In genomic region chr1:77649127-77649526, GRCh38 we compare ENCODE assay signal across 31 cellular contexts.
"Had no signal": no experiment of that assay in that cellular context is flagged by ENCODE, and none has a peak within 500 bp of the region (broad histone marks: within the 10 kb centered on the region; RNA-seq: fewer than 3 reads in every experiment).

No MANE protein-coding gene starts in this region.

- H3K27ac Mint-ChIP-seq: activated CD8-positive, alpha-beta T cell treated with anti-CD3 and anti-CD28 coated beads for 36 hours; activated T-helper 17 cell treated with anti-CD3 and anti-CD28 coated beads, Interleukin-2, amount 50 U/mL, for 72 hours; dendritic cell treated with granulocyte-macrophage colony-stimulating factor and Interleukin-4, amounts not matched to agents 40 ng/mL and 50 ng/mL, for 4 days; effector memory CD8-positive, alpha-beta T cell had no signal

- H3K27me3 Mint-ChIP-seq: activated CD8-positive, alpha-beta T cell treated with anti-CD3 and anti-CD28 coated beads for 36 hours; activated naive CD8-positive, alpha-beta T cell; activated T-helper 17 cell treated with anti-CD3 and anti-CD28 coated beads, Interleukin-2, amount 50 U/mL, for 72 hours; central memory CD8-positive, alpha-beta T cell; dendritic cell treated with granulocyte-macrophage colony-stimulating factor and Interleukin-4, amounts not matched to agents 40 ng/mL and 50 ng/mL, for 4 days; effector memory CD8-positive, alpha-beta T cell had no signal

- H3K36me3 ChIP-seq: brain microvascular endothelial cell had no signal

- H3K27me3 ChIP-seq: brain microvascular endothelial cell, esophagus squamous epithelium, gastroesophageal sphincter, heart right ventricle had no signal

- ATAC-seq: activated CD8-positive, alpha-beta T cell treated with anti-CD3 and anti-CD28 coated beads for 36 hours; activated T-cell treated with anti-CD3 and anti-CD28 coated beads, Interleukin-2, amount 50 U/mL, for 4 hours; activated T-helper 17 cell treated with anti-CD3 and anti-CD28 coated beads, Interleukin-2, amount 50 U/mL, for 72 hours; effector memory CD8-positive, alpha-beta T cell; gastroesophageal sphincter; heart right ventricle had no signal

- H3K27ac ChIP-seq: brain microvascular endothelial cell, coronary artery, epithelial cell of prostate, esophagus squamous epithelium, gastroesophageal sphincter, heart right ventricle had no signal

- H3K4me3 Mint-ChIP-seq: activated CD8-positive, alpha-beta T cell treated with anti-CD3 and anti-CD28 coated beads for 36 hours; activated naive CD8-positive, alpha-beta T cell; activated T-cell treated with anti-CD3 and anti-CD28 coated beads, Interleukin-2, amount 50 U/mL, for 4 hours; activated T-helper 17 cell treated with anti-CD3 and anti-CD28 coated beads, Interleukin-2, amount 50 U/mL, for 72 hours; central memory CD8-positive, alpha-beta T cell; dendritic cell treated with granulocyte-macrophage colony-stimulating factor and Interleukin-4, amounts not matched to agents 40 ng/mL and 50 ng/mL, for 4 days; effector memory CD8-positive, alpha-beta T cell had no signal

- H3K4me1 ChIP-seq: esophagus squamous epithelium, gastroesophageal sphincter had no signal

- H3K4me3 ChIP-seq: coronary artery, esophagus squamous epithelium, gastroesophageal sphincter, heart right ventricle had no signal

- DNase-seq: activated CD4-positive, alpha-beta T cell treated with anti-CD3 and anti-CD28 coated beads for 48 hours; activated CD4-positive, alpha-beta T cell treated with anti-CD3 and anti-CD28 coated beads, Interleukin-2, amount 50 U/mL, for 1 hour; activated CD4-positive, alpha-beta T cell treated with anti-CD3 and anti-CD28 coated beads, Interleukin-2, amount 50 U/mL, for 48 hours; activated CD8-positive, alpha-beta memory T cell treated with anti-CD3 and anti-CD28 coated beads for 24 hours; activated CD8-positive, alpha-beta T cell treated with anti-CD3 and anti-CD28 coated beads for 36 hours; activated effector memory CD4-positive, alpha-beta T cell treated with Interleukin-2 at 50 U/mL for 16 hours; activated gamma-delta T cell treated with Interleukin-2 at 50 U/mL for 16 hours; activated naive CD4-positive, alpha-beta T cell treated with anti-CD3 and anti-CD28 coated beads, Interleukin-2, amount 50 U/mL, for 16 hours; activated naive CD4-positive, alpha-beta T cell treated with Interleukin-2 at 50 U/mL for 16 hours; activated T-cell treated with anti-CD3 and anti-CD28 coated beads, Interleukin-2, amount 50 U/mL, for 4 hours; amniotic stem cell; anterior cingulate cortex; brain microvascular endothelial cell; effector CD4-positive, alpha-beta T cell; effector memory CD8-positive, alpha-beta T cell; esophagus squamous epithelium; foreskin melanocyte; heart right ventricle; T-helper 1 cell; T-helper 2 cell had no signal

- FAIRE-seq: astrocyte, bronchial epithelial cell, endometrium, endothelial cell of umbilical vein had no signal
